ENCODE assay signal across 8 cellular contexts in the genomic region with DNA sequence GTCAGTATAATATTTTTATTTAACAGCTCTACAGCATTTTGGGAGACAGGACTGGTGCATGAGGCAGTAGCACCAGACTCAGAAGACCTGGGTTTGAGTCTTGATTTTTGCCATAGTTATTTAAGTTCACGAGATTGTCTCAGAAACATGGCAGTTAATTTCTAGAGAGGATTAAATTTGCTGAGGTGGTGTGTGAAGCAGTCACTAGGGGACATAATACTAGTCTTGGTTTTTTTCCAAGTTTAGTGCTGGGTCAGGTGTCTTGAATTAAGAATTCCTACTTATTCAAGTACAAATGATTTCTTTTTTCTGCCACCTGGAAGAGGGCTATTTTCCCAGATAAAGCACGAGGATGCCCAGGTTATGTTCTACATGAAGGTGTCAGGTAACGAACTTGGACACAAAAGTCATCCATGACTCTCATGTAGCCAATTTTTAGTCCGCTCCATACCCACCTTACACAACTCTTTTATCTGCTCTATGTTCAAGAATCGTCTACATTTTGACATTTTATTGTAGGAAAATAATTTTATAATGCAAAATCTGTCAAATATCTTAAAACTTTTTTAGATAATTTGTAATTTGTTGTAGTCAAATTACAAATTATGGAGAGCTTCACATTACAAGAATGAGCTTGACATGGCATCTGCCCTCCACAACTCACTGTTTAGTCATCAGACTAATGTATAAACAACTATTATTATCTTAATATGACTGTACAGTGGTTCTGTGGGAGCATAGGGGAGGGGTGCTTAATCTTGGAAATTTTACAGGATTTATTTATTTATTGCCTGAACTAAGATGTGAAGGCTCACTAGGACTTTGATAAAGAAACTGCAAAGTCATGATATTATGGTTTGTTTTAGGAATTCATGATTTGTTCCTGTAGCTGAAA. TPM values are rescaled to one million over a fixed set of nuclear protein-coding genes. Genes with fewer than 3 reads are reported as not detected.
A peak's percentile ranks its signal among the peaks of the same experiment; 100 is the strongest.
DNase-seq lines count a peak whose midpoint lies in the region; ATAC-seq and TF ChIP-seq lines count a peak whose summit lies in the region.

No MANE protein-coding gene starts in this region.

- intact Hi-C loops in MCF 10A (cut with micrococcal nuclease): no loop called here
- intact Hi-C loops in uterus (cut with DNase I; ENCODE audit: low total_unique reads): loop anchor here (5.0 kb wide), 1 partner anchor 112 kb away; no protein-coding TSS in a partner anchor

- CTCF ChIA-PET in MCF 10A (lab: Yijun Ruan, JAX): interaction anchor here (0.6 to 1.5 kb wide), 4 partner anchors 12 to 198 kb away, joined by 3 to 5 read pairs (median 3); no protein-coding TSS in a partner anchor

- POLR2A ChIA-PET in MCF 10A (lab: Yijun Ruan, JAX): interaction anchor here (0.6 to 8.7 kb wide), 22 partner anchors 10 to 766 kb away, joined by 3 to 262 read pairs (median 4); a partner anchor contains a TSS

- DNase-seq in DMS79 treated with DMSO at 0.1 percent for 48 hours (lab: John Stamatoyannopoulos, UW): peak; percentile 67
- DNase-seq in DMS79 (lab: John Stamatoyannopoulos, UW): no peak
- peak; percentile 35 for DNase-seq in NCI-H1105 treated with DMSO at 0.1 percent for 48 hours (lab: John Stamatoyannopoulos, UW)
- peak; percentile 51 for DNase-seq in MCF 10A (ENCODE audit: unreplicated experiment)
- DNase-seq in memory B cell (ENCODE audit: low spot score in 2 of 2): no peak
- no peak for DNase-seq in uterus
- DNase-seq in activated effector memory CD4-positive, alpha-beta T cell treated with anti-CD3 and anti-CD28 coated beads, Interleukin-2, amount 50 U/mL, for 16 hours: no peak

- no peak for TF ChIP-seq POLR2A in uterus (IDR thresholded peaks at IDR 0.05)

- H3K27ac Mint-ChIP-seq in MCF 10A (ENCODE audit: low read depth, unreplicated experiment) (peak overlapping the region; percentile 100), memory B cell (peak overlapping the region; percentile 98)

- peak overlapping the region; percentile 91 to 93 for H3K27ac ChIP-seq in uterus

- no peaks in the 10 kb centered on the region for H3K36me3 ChIP-seq in uterus

- peak overlapping the region; percentile 100 for H3K4me3 Mint-ChIP-seq in MCF 10A (ENCODE audit: unreplicated experiment)
- H3K4me3 Mint-ChIP-seq in memory B cell: peak overlapping the region; percentile 99

- peaks cover 0 to 6% of the 10 kb centered on the region in 2 donors for H3K4me1 ChIP-seq in uterus

- H3K27me3 ChIP-seq in uterus: no peaks in the 10 kb centered on the region

- H3K36me3 Mint-ChIP-seq in MCF 10A (ENCODE audit: insufficient read depth, unreplicated experiment) (peaks cover 39% of the 10 kb centered on the region), memory B cell (peaks cover 11% of the 10 kb centered on the region)

- peak overlapping the region; percentile 80 to 82 for H3K4me3 ChIP-seq in uterus

- no peaks in the 10 kb centered on the region for H3K9me3 ChIP-seq in uterus

- H3K27me3 Mint-ChIP-seq in MCF 10A (ENCODE audit: insufficient read depth, unreplicated experiment) (no peaks in the 10 kb centered on the region), memory B cell (no peaks in the 10 kb centered on the region)

- TF ChIP-seq CTCF in MCF 10A (IDR thresholded peaks at IDR 0.05; ENCODE audit: unreplicated experiment) (no peak), uterus (IDR thresholded peaks at IDR 0.05) (no peak)

- ATAC-seq in memory B cell (ENCODE audit: low read depth): no peak
- no peak for ATAC-seq in HG03442 (IDR thresholded peaks at IDR 0.05; ENCODE audit: unreplicated experiment)

- no peaks in the 10 kb centered on the region for H3K9me3 Mint-ChIP-seq in MCF 10A (ENCODE audit: unreplicated experiment)
- no peaks in the 10 kb centered on the region for H3K9me3 Mint-ChIP-seq in memory B cell

- BruUV-seq in MCF 10A (replicated peaks; lab: Mats Ljungman, UMichigan): no TSS peak

- H3K4me1 Mint-ChIP-seq in MCF 10A (ENCODE audit: insufficient read depth, unreplicated experiment) (peaks cover 16% of the 10 kb centered on the region), memory B cell (peaks cover 21% of the 10 kb centered on the region)

RNA-seq across cellular contexts. Expression of a gene that starts 1.6 kb away (rescaled TPM):
- total RNA-seq in MCF 10A (2022): 76.0 and 78.4 TPM in 2 replicates
- total RNA-seq in uterus: 100 to 1,000 TPM; 115 to 279 (median 165) TPM

Comparison
In these comparisons a context has a peak if more than half of its experiments do, and no peak if none do; other contexts are left out.
1. DNase-seq: peak in DMS79 treated with DMSO at 0.1 percent for 48 hours (single experiment), NCI-H1105 treated with DMSO at 0.1 percent for 48 hours (single experiment) and MCF 10A (single experiment); none in DMS79 (single experiment), memory B cell (0 of 2), uterus (0 of 2) and activated effector memory CD4-positive, alpha-beta T cell treated with anti-CD3 and anti-CD28 coated beads, Interleukin-2, amount 50 U/mL, for 16 hours (single experiment).